8 cellular contexts compared by ENCODE assay signal in the genomic region with DNA sequence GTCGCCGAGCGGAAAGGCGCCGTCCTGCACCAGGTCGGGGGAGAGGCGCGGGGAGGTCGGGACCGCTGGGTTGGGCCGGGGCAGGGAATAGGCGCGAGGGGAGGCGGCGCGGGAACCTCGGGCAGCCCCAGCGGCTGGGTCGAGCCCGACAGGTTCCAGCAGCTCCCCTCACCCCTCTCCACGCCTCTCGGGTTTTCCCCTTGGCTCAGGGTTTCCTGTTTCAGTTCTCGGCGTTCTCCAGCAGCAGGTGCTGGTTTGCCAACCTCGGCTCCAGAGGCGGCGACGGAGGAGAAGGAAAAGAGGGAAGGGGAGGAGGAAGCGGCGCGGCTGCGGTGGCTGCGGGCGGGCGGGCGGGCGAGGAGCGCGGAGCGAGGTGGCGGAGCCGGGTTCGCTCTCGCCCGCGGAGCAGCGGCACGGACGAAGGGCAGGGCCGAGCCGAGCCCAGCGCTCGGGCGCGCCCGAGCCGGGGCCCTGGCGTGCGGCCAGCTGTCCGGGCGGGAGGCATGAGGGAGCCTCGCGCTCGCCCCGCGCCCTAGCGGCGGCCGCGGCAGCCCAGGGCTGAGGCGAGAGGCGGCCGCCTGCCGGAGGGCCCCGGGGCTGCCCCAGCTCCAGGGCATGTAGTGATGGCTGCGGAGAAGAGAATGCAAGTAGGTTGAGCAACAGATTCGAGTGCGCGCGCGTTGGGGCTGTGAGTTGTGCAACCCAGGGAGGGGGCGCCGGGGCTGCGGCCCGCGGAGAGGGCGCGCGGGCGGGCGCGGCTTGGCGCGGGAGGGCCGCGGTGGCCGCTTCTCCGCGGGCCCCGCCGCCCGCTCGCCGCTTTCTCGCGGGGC.
A peak's percentile ranks its signal among the peaks of the same experiment; 100 is the strongest.
DNase-seq lines count a peak whose midpoint lies in the region; ATAC-seq and TF ChIP-seq lines count a peak whose summit lies in the region.

A gene (plus strand): TSS at position 816 of the 830 bp plus-strand sequence. CDS start 20 bp downstream, outside the sequence.

- peak; percentile 70 for ATAC-seq in HG02642 (IDR thresholded peaks at IDR 0.05; ENCODE audit: poor library complexity, unreplicated experiment)
- peak; percentile 55 for ATAC-seq in central memory CD8-positive, alpha-beta T cell (replicated peaks; ENCODE audit: extremely low read depth, poor library complexity, severe bottlenecking)

- TF ChIP-seq CTCF in GM13976 (IDR thresholded peaks at IDR 0.05; ENCODE audit: borderline replicate concordance, control extremely low read depth, extremely low read depth, insufficient read depth, missing control alignments) = peak; percentile 44

- peak within 1 kb of the TSS; percentile 72 for H3K4me3 Mint-ChIP-seq in central memory CD8-positive, alpha-beta T cell

- H3K27me3 Mint-ChIP-seq in central memory CD8-positive, alpha-beta T cell = peaks cover 41% of the 10 kb centered on the region

- peak within 1 kb of the TSS; percentile 47 to 86 (median 80) for H3K4me3 ChIP-seq in skin epidermis

- DNase-seq in 8988T = peak; percentile 73
- peak; percentile 80 for DNase-seq in GM13976 (ENCODE audit: low spot score)
- peak; percentile 81 for DNase-seq in NCI-H1105 (lab: John Stamatoyannopoulos, UW)
- peak; percentile 80 for DNase-seq in SKM-1 treated with dmso at 0.1 percent for 144 hours (lab: John Stamatoyannopoulos, UW; ENCODE audit: unreplicated experiment)
- peak in 1 of 2 donors; percentile 22 for DNase-seq in central memory CD8-positive, alpha-beta T cell (ENCODE audit: low spot score in 2 of 2)
- peak; percentile 90 for DNase-seq in iris pigment epithelial cell (ENCODE audit: low read depth)

- in situ Hi-C loops in GM13976 (cut with MboI; ENCODE audit: low sequenced_read_pairs, unreplicated experiment) = no loop called here

- peaks cover 5% of the 10 kb centered on the region for H3K4me1 Mint-ChIP-seq in central memory CD8-positive, alpha-beta T cell

- H3K27ac Mint-ChIP-seq in central memory CD8-positive, alpha-beta T cell (ENCODE audit: low read depth) = no peak within 1 kb of the TSS

- no peaks in the 10 kb centered on the region for H3K9me3 Mint-ChIP-seq in central memory CD8-positive, alpha-beta T cell

- peaks cover 2% of the 10 kb centered on the region for H3K36me3 Mint-ChIP-seq in central memory CD8-positive, alpha-beta T cell (ENCODE audit: insufficient read depth)

- H3K27ac ChIP-seq in skin epidermis = peak within 1 kb of the TSS; percentile 70 to 97 (median 92)
